21 cellular contexts compared by ENCODE assay signal in genomic region chr18:12283666-12284065, GRCh38. TPM values are rescaled to one million over a fixed set of nuclear protein-coding genes. Genes with fewer than 3 reads are reported as not detected.
DNase-seq lines count a peak whose midpoint lies in the region; ATAC-seq and TF ChIP-seq lines count a peak whose summit lies in the region.
"Had no signal": no experiment of that assay in that cellular context is flagged by ENCODE, and none has a peak within 500 bp of the region (broad histone marks: within the 10 kb centered on the region; RNA-seq: fewer than 3 reads in every experiment).

No MANE protein-coding gene starts in this region.

- no peak overlapping the region for H3K27ac ChIP-seq in SK-N-SH (ENCODE audit: low read depth in 2 of 2, low read length in 1 of 2)
- peak overlapping the region; percentile 91 for H3K27ac ChIP-seq in smooth muscle cell (ENCODE audit: low read depth)
- H3K27ac ChIP-seq in thyroid gland = no peak overlapping the region
- H3K27ac ChIP-seq: 22Rv1, C4-2B had no signal

- H3K27ac Mint-ChIP-seq in endothelial cell (ENCODE audit: unreplicated experiment) = peak overlapping the region; percentile 74
- H3K27ac Mint-ChIP-seq: IgD-negative memory B cell had no signal

- no peak for TF ChIP-seq RAD21 in SK-N-SH (IDR thresholded peaks at IDR 0.05; ENCODE audit: low read length)

- H4K20me1 ChIP-seq in SK-N-SH (ENCODE audit: insufficient read depth) (no peaks in the 10 kb centered on the region), smooth muscle cell (ENCODE audit: low read depth) (no peaks in the 10 kb centered on the region)

- H3K4me3 Mint-ChIP-seq in endothelial cell (ENCODE audit: unreplicated experiment) = no peak overlapping the region

- peak; percentile 50 for DNase-seq in SK-N-SH
- DNase-seq in SK-N-DZ (ENCODE audit: low spot score) = peak; percentile 66
- DNase-seq in endothelial cell (ENCODE audit: low spot score) = no peak
- DNase-seq in smooth muscle cell (lab: John Stamatoyannopoulos, UW; ENCODE audit: unreplicated experiment) = no peak
- DNase-seq in head of caudate nucleus = no peak
- DNase-seq in thyroid gland = no peak
- DNase-seq: AML-193; MM.1S; NCI-H1092; NCI-H1436 treated with DMSO at 0.1 percent for 48 hours; NCI-H2029; NCI-H510A; NCI-H748 treated with DMSO at 0.1 percent for 48 hours; NK-92 treated with Interleukin-12 subunit alpha and Interleukin-12 subunit beta, amount 100 ng/mL, for 24 hours; SHP77 treated with DMSO at 0.1 percent for 48 hours had no signal

- H3K79me2 ChIP-seq in SK-N-SH (ENCODE audit: insufficient read depth) = no peaks in the 10 kb centered on the region
- H3K79me2 ChIP-seq in smooth muscle cell (ENCODE audit: low read depth) = no peaks in the 10 kb centered on the region

- CTCF ChIA-PET in SK-N-SH (lab: Yijun Ruan, JAX) = interaction anchor here (0.9 to 6.1 kb wide), 3 partner anchors 12 to 109 kb away, joined by 3 to 50 read pairs (median 4); no protein-coding TSS in a partner anchor

- H3K9ac ChIP-seq in SK-N-SH (no peak overlapping the region), smooth muscle cell (ENCODE audit: low read depth) (no peak overlapping the region)

- no peak for TF ChIP-seq CTCF in SK-N-SH (IDR thresholded peaks at IDR 0.05)
- no peak for TF ChIP-seq CTCF in endothelial cell (IDR thresholded peaks at IDR 0.05; ENCODE audit: unreplicated experiment)
- TF ChIP-seq CTCF in smooth muscle cell (IDR thresholded peaks at IDR 0.05; ENCODE audit: borderline replicate concordance, insufficient read depth, poor library complexity, severe bottlenecking) = no peak
- TF ChIP-seq CTCF in thyroid gland (IDR thresholded peaks at IDR 0.05) = no peak

- ATAC-seq in SK-N-SH treated with all-trans-retinoic acid at 6 μM for 48 hours (no peak), HG03354 (IDR thresholded peaks at IDR 0.05; ENCODE audit: poor library complexity, severe bottlenecking, unreplicated experiment) (no peak)

- H3K9me2 ChIP-seq in SK-N-SH = no peaks in the 10 kb centered on the region

- intact Hi-C loops in head of caudate nucleus (cut with DNase I) = no loop called here
- intact Hi-C loops in thyroid gland (cut with DNase I) = no loop called here

- H3K4me1 ChIP-seq in SK-N-SH (ENCODE audit: control insufficient read depth in 1 of 2, insufficient read depth in 2 of 2, low read depth in 1 of 2, low read length in 1 of 2) (peaks cover 11 to 13% of the 10 kb centered on the region in 2 experiments; a peak in 2 of 4 replicates), smooth muscle cell (ENCODE audit: low read depth) (peaks cover 20% of the 10 kb centered on the region), thyroid gland (peaks cover 16 to 17% of the 10 kb centered on the region in 2 donors)

- no peaks in the 10 kb centered on the region for H3K36me3 Mint-ChIP-seq in endothelial cell (ENCODE audit: low read depth, unreplicated experiment)
- H3K36me3 Mint-ChIP-seq: IgD-negative memory B cell had no signal

- no peak for TF ChIP-seq POLR2A in thyroid gland (IDR thresholded peaks at IDR 0.05)

- POLR2A ChIA-PET in SK-N-SH (lab: Yijun Ruan, JAX) = interaction anchor here (0.6 kb wide), 1 partner anchor 26 kb away, joined by 4 read pairs; no protein-coding TSS in a partner anchor

- no peak overlapping the region for H3K4me3 ChIP-seq in SK-N-SH (ENCODE audit: low read depth in 2 of 2, low read length in 1 of 2)
- H3K4me3 ChIP-seq in smooth muscle cell = no peak overlapping the region
- no peak overlapping the region for H3K4me3 ChIP-seq in thyroid gland (replicated peaks in 1 of 3)

- TF ChIP-seq EP300 in SK-N-SH (IDR thresholded peaks at IDR 0.05; ENCODE audit: borderline replicate concordance in 1 of 2, low read depth in 1 of 2, low read length in 1 of 2) = 0 out of 4 replicates have a peak, but pooled peaks of 1 of the 2 experiments have one; percentile 14

- H3K4me1 Mint-ChIP-seq in endothelial cell (ENCODE audit: unreplicated experiment) = peaks cover 41% of the 10 kb centered on the region

- H3K27me3 ChIP-seq in SK-N-SH (ENCODE audit: insufficient read depth) = no peaks in the 10 kb centered on the region
- H3K27me3 ChIP-seq in smooth muscle cell (ENCODE audit: low read depth) = no peaks in the 10 kb centered on the region
- no peaks in the 10 kb centered on the region for H3K27me3 ChIP-seq in thyroid gland

- H3K36me3 ChIP-seq in SK-N-SH (replicated peaks in 1 of 2; ENCODE audit: control insufficient read depth in 1 of 2, insufficient read depth in 2 of 2, low read length in 1 of 2) = no peaks in the 10 kb centered on the region
- H3K36me3 ChIP-seq in smooth muscle cell (ENCODE audit: low read depth) = no peaks in the 10 kb centered on the region
- H3K36me3 ChIP-seq in thyroid gland = no peaks in the 10 kb centered on the region

- WGBS in SK-N-SH (ENCODE audit: low lambda C conversion rate) = 50% methylated on average over 1 of the region's 1 CpG
- WGBS in smooth muscle cell (ENCODE audit: low lambda C conversion rate) = 77% methylated on average over 1 of the region's 1 CpG
- 86 to 88% methylated on average over 1 of the region's 1 CpG for WGBS in thyroid gland, 2 donors

- no peaks in the 10 kb centered on the region for H3K9me3 Mint-ChIP-seq in endothelial cell (ENCODE audit: unreplicated experiment)

- H2AFZ ChIP-seq in SK-N-SH (ENCODE audit: low read depth) = no peak overlapping the region
- no peak overlapping the region for H2AFZ ChIP-seq in smooth muscle cell (ENCODE audit: low read depth)

- peaks cover 4% of the 10 kb centered on the region for H3K27me3 Mint-ChIP-seq in endothelial cell (ENCODE audit: unreplicated experiment)

- H3K9me3 ChIP-seq in SK-N-SH = no peaks in the 10 kb centered on the region
- no peaks in the 10 kb centered on the region for H3K9me3 ChIP-seq in smooth muscle cell (replicated peaks; ENCODE audit: low read depth)
- no peaks in the 10 kb centered on the region for H3K9me3 ChIP-seq in thyroid gland

- H3F3A ChIP-seq in SK-N-SH (replicated peaks; ENCODE audit: insufficient read depth) = peaks cover 5% of the 10 kb centered on the region
- peaks cover 16% of the 10 kb centered on the region for H3F3A ChIP-seq in smooth muscle cell (ENCODE audit: low read depth)

- H3K4me2 ChIP-seq in SK-N-SH (no peak overlapping the region), smooth muscle cell (no peak overlapping the region)

TF ChIP-seq in SK-N-SH, 30 proteins besides CTCF, POLR2A, EP300 and RAD21:
- TF ChIP-seq RCOR1 (IDR thresholded peaks at IDR 0.05; ENCODE audit: low read length) = 0 out of 2 replicates have a peak, but pooled peaks have one; percentile 35
- peak; percentile 48; the same call in 1 of the 2 replicates for TF ChIP-seq GATA2 (CRISPR knock-in tag; IDR thresholded peaks at IDR 0.05)
- TF ChIP-seq FOXM1 (IDR thresholded peaks at IDR 0.05; ENCODE audit: low read depth) = no peak
TF ChIP-seq in SK-N-SH: peak in this region for 2.

TF ChIP-seq in SK-N-SH treated with all-trans-retinoic acid at 6 μM for 48 hours, 23 proteins besides CTCF, POLR2A, EP300 and RAD21:
- TF ChIP-seq SNAI2 (CRISPR knock-in tag; IDR thresholded peaks at IDR 0.05) = no peak
- no peak for TF ChIP-seq CSDC2 (CRISPR knock-in tag; IDR thresholded peaks at IDR 0.05)
- no peak for TF ChIP-seq ARNTL (CRISPR knock-in tag; IDR thresholded peaks at IDR 0.05; ENCODE audit: borderline replicate concordance, low read depth)

RNA-seq across cellular contexts. Expression of gene TUBB6, which starts 24.4 kb away (rescaled TPM):
- polyA plus RNA-seq in SK-N-SH (2012; rRNA removed) (285 and 387 TPM in 2 replicates), smooth muscle cell (345 and 359 TPM in 2 replicates)
- 158 and 241 TPM in 2 replicates for polyA plus RNA-seq in SK-N-SH (2012; cell fraction: cytosol; rRNA removed)
- 318 and 338 TPM in 2 replicates for polyA plus RNA-seq in SK-N-SH (2012; cell fraction: nucleus; rRNA removed)
- 67.3 and 69.0 TPM in 2 replicates for polyA plus RNA-seq in SK-N-DZ (2014; cell fraction: cytosol; rRNA removed)
- 29.0 and 31.2 TPM in 2 replicates for polyA plus RNA-seq in SK-N-DZ (2014; cell fraction: nucleus; rRNA removed)
- total RNA-seq in endothelial cell (ENCODE audit: unreplicated experiment) (301 TPM), smooth muscle cell (344 and 460 TPM in 2 replicates), thyroid gland (100 to 1,000 TPM in 3 of 4 donors, 10 to 100 TPM in 1; 91.9 to 157 (median 124) TPM)

RNA-seq across cellular contexts. Expression of gene CIDEA, which starts 29.5 kb away (rescaled TPM):
- not detected in 2 replicates for polyA plus RNA-seq in SK-N-SH (2012; rRNA removed)
- polyA plus RNA-seq in SK-N-SH (2012; cell fraction: cytosol; rRNA removed) = not detected in 2 replicates
- not detected in 2 replicates for polyA plus RNA-seq in SK-N-SH (2012; cell fraction: nucleus; rRNA removed)
- not detected in 2 replicates for polyA plus RNA-seq in SK-N-DZ (2014; cell fraction: cytosol; rRNA removed)
- polyA plus RNA-seq in SK-N-DZ (2014; cell fraction: nucleus; rRNA removed) = not detected in 2 replicates
- 0.97 TPM for total RNA-seq in endothelial cell (ENCODE audit: unreplicated experiment)
- not detected in 2 replicates for total RNA-seq in smooth muscle cell
- 0.30 TPM in 1 of 2 replicates, not detected in the other for polyA plus RNA-seq in smooth muscle cell
- under 1 TPM in 1 of 4 donors, not detected in 3; 0.67 TPM for total RNA-seq in thyroid gland
- total RNA-seq: H7 had no signal
- polyA plus RNA-seq: IgD-negative memory B cell had no signal

Comparison
In these comparisons a context has a peak if more than half of its experiments do, and no peak if none do; other contexts are left out.
1. DNase-seq: peak in SK-N-SH (single experiment) and SK-N-DZ (single experiment); none in endothelial cell (single experiment), smooth muscle cell (single experiment), head of caudate nucleus (0 of 42) and thyroid gland (0 of 2).